Comparison of ENCODE assay signal across 14 cellular contexts in genomic region chr10:31508882-31509281, GRCh38.
"Had no signal": no experiment of that assay in that cellular context is flagged by ENCODE, and none has a peak within 500 bp of the region (broad histone marks: within the 10 kb centered on the region; RNA-seq: fewer than 3 reads in every experiment).

No MANE protein-coding gene starts in this region.

- ATAC-seq: foreskin keratinocyte; stimulated activated naive CD8-positive, alpha-beta T cell treated with anti-CD3 and anti-CD28 coated beads, Interleukin-15, Interleukin-2, amounts not matched to agents 100 U/mL and 50 U/mL, for 24 hours had no signal

- DNase-seq: activated CD4-positive, alpha-beta T cell treated with anti-CD3 and anti-CD28 coated beads, Interleukin-2, amount 10 ng/mL, durations not matched to agents 7 days and 5 days; activated CD4-positive, CD25-positive, alpha-beta regulatory T cell; activated CD8-positive, alpha-beta memory T cell treated with anti-CD3 and anti-CD28 coated beads for 24 hours; activated T-cell treated with anti-CD3 and anti-CD28 coated beads for 4 hours; colonic mucosa; foreskin keratinocyte; heart left ventricle; ovary; sigmoid colon; stimulated activated CD4-positive, alpha-beta T cell treated with anti-CD3 and anti-CD28 coated beads, Interleukin-12 subunit alpha, Interleukin-12 subunit beta, amount 100 ng/mL, for 4 hours; stimulated activated CD4-positive, alpha-beta T cell treated with anti-CD3 and anti-CD28 coated beads, Interleukin-2, amount 100 ng/mL, for 48 hours; stimulated activated naive CD8-positive, alpha-beta T cell treated with anti-CD3 and anti-CD28 coated beads, Interleukin-15, Interleukin-2, amounts not matched to agents 100 U/mL and 50 U/mL, for 24 hours had no signal

- H3K4me3 ChIP-seq: breast epithelium, colonic mucosa, heart left ventricle, ovary, sigmoid colon, suprapubic skin had no signal
